ENCODE assay signal across 11 cellular contexts in genomic region chr21:42461881-42462877, GRCh38. TPM values are rescaled to one million over a fixed set of nuclear protein-coding genes. Genes with fewer than 3 reads are reported as not detected.
DNase-seq lines count a peak whose midpoint lies in the region; FAIRE-seq and TF ChIP-seq lines count a peak whose summit lies in the region.
"Had no signal": no experiment of that assay in that cellular context is flagged by ENCODE, and none has a peak within 500 bp of the region (broad histone marks: within the 10 kb centered on the region; RNA-seq: fewer than 3 reads in every experiment).

No MANE protein-coding gene starts in this region.

- DNase-seq in NCI-H1092 (lab: John Stamatoyannopoulos, UW) (peak; percentile 10), NCI-H1092 treated with DMSO at 0.1 percent for 48 hours (lab: John Stamatoyannopoulos, UW) (no peak), NCI-H146 (lab: John Stamatoyannopoulos, UW) (peak; percentile 87), cerebellum (ENCODE audit: low spot score) (no peak), RCC 7860 (ENCODE audit: low spot score) (no peak)
- DNase-seq in activated CD4-positive, CD25-positive, alpha-beta regulatory T cell treated with anti-CD3 and anti-CD28 coated beads, Interleukin-2, amount 50 U/mL, for 72 hours = no peak

- H3K27ac ChIP-seq in VCaP = peak overlapping the region; percentile 66
- H3K27ac ChIP-seq: A549 had no signal

- H3K36me3 Mint-ChIP-seq in nephron (ENCODE audit: low read depth) = no peaks in the 10 kb centered on the region

- peak overlapping the region in 1 of 3 experiments; percentile 31 for H3K4me3 Mint-ChIP-seq in nephron

- H3K9me3 Mint-ChIP-seq in nephron = peaks cover 1% of the 10 kb centered on the region

- no peak for FAIRE-seq in RCC 7860 (lab: Jason Lieb, UNC)
- FAIRE-seq: A549, keratinocyte had no signal

- H3K4me1 Mint-ChIP-seq in nephron = peaks cover 43% of the 10 kb centered on the region

- TF ChIP-seq CTCF in VCaP (conservative IDR thresholded peaks at IDR 0.05) (no peak), nephron (IDR thresholded peaks at IDR 0.05; ENCODE audit: unreplicated experiment in 3 of 3) (no peak)

- peak overlapping the region; percentile 95 to 96 (median 96) for H3K27ac Mint-ChIP-seq in nephron

- peaks cover 13% of the 10 kb centered on the region for H3K27me3 Mint-ChIP-seq in nephron (ENCODE audit: low read depth)

RNA-seq across cellular contexts. Expression of gene RSPH1, which starts 33.8 kb away (rescaled TPM):
- total RNA-seq in cerebellum = 2.4 TPM
- total RNA-seq: T-helper 2 cell treated with Interferon-gamma antibody and Interleukin-4, amounts not matched to agents 100 ng/mL and 5 ng/mL, for 36 hours had no signal

RNA-seq across cellular contexts. Expression of gene SLC37A1, which starts 51.5 kb away (rescaled TPM):
- 24.4 TPM for total RNA-seq in cerebellum

RNA-seq across cellular contexts. Expression of gene UBASH3A, which starts 58.5 kb away (rescaled TPM):
- total RNA-seq in cerebellum = not detected

Comparison
In these comparisons a context has a peak if more than half of its experiments do, and no peak if none do; other contexts are left out.
1. DNase-seq: peak in NCI-H1092 (single experiment) and NCI-H146 (single experiment); none in NCI-H1092 treated with DMSO at 0.1 percent for 48 hours (single experiment), cerebellum (single experiment), RCC 7860 (single experiment) and activated CD4-positive, CD25-positive, alpha-beta regulatory T cell treated with anti-CD3 and anti-CD28 coated beads, Interleukin-2, amount 50 U/mL, for 72 hours (single experiment).